In genomic region chr14:66624319-66624937, GRCh38 we compare ENCODE assay signal across 8 cellular contexts.
DNase-seq lines count a peak whose midpoint lies in the region; ATAC-seq and TF ChIP-seq lines count a peak whose summit lies in the region.

No MANE protein-coding gene starts in this region.

- no peak overlapping the region for H3K27ac Mint-ChIP-seq in stimulated activated memory B cell treated with anti-CD40 and anti-IgM and Interleukin-4, amounts not matched to agents 10 μg/mL and 1 μg/mL and 100 μg/mL, for 72 hours

- no peaks in the 10 kb centered on the region for H3K9me3 ChIP-seq in RWPE2 (ENCODE audit: severe bottlenecking)

- peaks cover 4% of the 10 kb centered on the region for H3K9me3 Mint-ChIP-seq in stimulated activated memory B cell treated with anti-CD40 and anti-IgM and Interleukin-4, amounts not matched to agents 10 μg/mL and 1 μg/mL and 100 μg/mL, for 72 hours

- ATAC-seq in RWPE2 (ENCODE audit: low read depth) (peak; percentile 97), HG03378 (IDR thresholded peaks at IDR 0.05; ENCODE audit: unreplicated experiment) (no peak)
- peak; percentile 71 for ATAC-seq in stimulated activated memory B cell treated with anti-CD40 and anti-IgM and Interleukin-4, amounts not matched to agents 10 μg/mL and 1 μg/mL and 100 μg/mL, for 72 hours

- H3K36me3 ChIP-seq in GM06990 (ENCODE audit: control insufficient read depth, insufficient read depth, low read length) (no peaks in the 10 kb centered on the region), RWPE2 (ENCODE audit: low read depth) (no peaks in the 10 kb centered on the region)

- peak; percentile 54 for DNase-seq in A172 (ENCODE audit: low spot score)
- DNase-seq in GM06990 (ENCODE audit: extremely low read depth, insufficient read length) = no peak
- DNase-seq in HT1080 (ENCODE audit: low read depth) = peak; percentile 55
- DNase-seq in RWPE2 (ENCODE audit: low spot score) = no peak
- DNase-seq in cardiac fibroblast (ENCODE audit: low read depth in 2 of 2) = peak; percentile 81 to 85
- DNase-seq in kidney tubule cell (ENCODE audit: low spot score) = peak; percentile 52

- H3K4me1 Mint-ChIP-seq in stimulated activated memory B cell treated with anti-CD40 and anti-IgM and Interleukin-4, amounts not matched to agents 10 μg/mL and 1 μg/mL and 100 μg/mL, for 72 hours = peaks cover 11% of the 10 kb centered on the region

- no peaks in the 10 kb centered on the region for H3K4me1 ChIP-seq in RWPE2 (ENCODE audit: insufficient read depth, poor library complexity, severe bottlenecking)

- TF ChIP-seq CTCF in GM06990 (IDR thresholded peaks at IDR 0.05; ENCODE audit: insufficient read depth, low read length, poor library complexity, severe bottlenecking) = peak; percentile 68
- peak; percentile 94 for TF ChIP-seq CTCF in RWPE2 (IDR thresholded peaks at IDR 0.05; ENCODE audit: poor library complexity, severe bottlenecking)
- TF ChIP-seq CTCF in cardiac fibroblast (IDR thresholded peaks at IDR 0.05; ENCODE audit: low read depth, low read length) = peak; percentile 70

- H3K27ac ChIP-seq in RWPE2 (ENCODE audit: poor library complexity, severe bottlenecking) = no peak overlapping the region

- no peaks in the 10 kb centered on the region for H3K27me3 ChIP-seq in GM06990 (replicated peaks; ENCODE audit: control insufficient read depth, insufficient read depth, low read length)
- H3K27me3 ChIP-seq in RWPE2 (ENCODE audit: insufficient read depth, poor library complexity, severe bottlenecking) = no peaks in the 10 kb centered on the region

- no peak overlapping the region for H3K4me3 ChIP-seq in GM06990 (replicated peaks; ENCODE audit: low read depth, low read length)
- no peak overlapping the region for H3K4me3 ChIP-seq in RWPE2 (ENCODE audit: severe bottlenecking)
- H3K4me3 ChIP-seq in cardiac fibroblast (replicated peaks in 1 of 2; ENCODE audit: low read depth in 2 of 2, low read length in 2 of 2) = no peak overlapping the region

- H3K36me3 Mint-ChIP-seq in stimulated activated memory B cell treated with anti-CD40 and anti-IgM and Interleukin-4, amounts not matched to agents 10 μg/mL and 1 μg/mL and 100 μg/mL, for 72 hours = peaks cover 17% of the 10 kb centered on the region

- no peak overlapping the region for H3K4me3 Mint-ChIP-seq in stimulated activated memory B cell treated with anti-CD40 and anti-IgM and Interleukin-4, amounts not matched to agents 10 μg/mL and 1 μg/mL and 100 μg/mL, for 72 hours

- no peaks in the 10 kb centered on the region for H3K27me3 Mint-ChIP-seq in stimulated activated memory B cell treated with anti-CD40 and anti-IgM and Interleukin-4, amounts not matched to agents 10 μg/mL and 1 μg/mL and 100 μg/mL, for 72 hours

Comparison
In these comparisons a context has a peak if more than half of its experiments do, and no peak if none do; other contexts are left out.
1. DNase-seq: peak in A172 (single experiment), HT1080 (single experiment), cardiac fibroblast (2 of 2) and kidney tubule cell (single experiment); none in GM06990 (single experiment) and RWPE2 (single experiment).
2. Peak in every context shown above with its lines, with median percentiles within 50 percentile points of each other: CTCF ChIP-seq.